15 cellular contexts compared by ENCODE assay signal in the genomic region with DNA sequence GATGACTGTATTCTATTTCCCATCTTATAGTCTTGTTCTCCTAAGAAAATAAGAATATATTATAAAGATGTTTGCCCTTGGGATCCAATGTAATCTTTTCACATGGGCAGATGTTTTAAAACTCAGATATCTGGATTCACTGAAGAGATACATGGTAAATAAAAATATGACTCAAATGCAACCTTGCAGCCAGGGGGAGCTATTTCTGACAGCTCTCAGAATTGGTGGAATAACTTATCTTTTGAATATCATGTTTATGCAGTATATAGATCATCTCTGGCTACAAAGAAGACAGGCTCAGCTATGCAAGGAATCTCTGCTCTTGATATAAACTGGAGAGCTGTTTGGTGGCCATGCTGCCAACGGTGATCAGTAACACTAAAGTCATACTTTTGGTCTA.
A peak's percentile ranks its signal among the peaks of the same experiment; 100 is the strongest.
DNase-seq lines count a peak whose midpoint lies in the region; ATAC-seq and TF ChIP-seq lines count a peak whose summit lies in the region.
"Had no signal": no experiment of that assay in that cellular context is flagged by ENCODE, and none has a peak within 500 bp of the region (broad histone marks: within the 10 kb centered on the region; RNA-seq: fewer than 3 reads in every experiment).

No MANE protein-coding gene starts in this region.

- 78% methylated on average over 1 of the region's 1 CpG for WGBS in right cardiac atrium
- WGBS in transverse colon (ENCODE audit: low coverage in 1 of 2), 2 donors = 60 to 64% methylated on average over 1 of the region's 1 CpG

- H3K4me1 ChIP-seq in cardiac muscle cell (ENCODE audit: low read depth) (no peaks in the 10 kb centered on the region), right cardiac atrium (ENCODE audit: control insufficient read depth, insufficient read depth, low read length) (no peaks in the 10 kb centered on the region), transverse colon (no peaks in the 10 kb centered on the region)

- DNase-seq in cardiac muscle cell (ENCODE audit: low read depth in 1 of 2, low spot score in 1 of 2) (no peak), right cardiac atrium (no peak), NB4 (ENCODE audit: low read depth) (peak; percentile 3), choroid plexus epithelial cell (ENCODE audit: low read depth) (peak; percentile 21), transverse colon (no peak), cardiac septum (ENCODE audit: low spot score) (no peak), H4 (ENCODE audit: low spot score) (no peak)
- DNase-seq: anterior cingulate cortex, midbrain, NCI-H1417 treated with DMSO at 0.1 percent for 48 hours, NCI-H510A treated with DMSO at 0.1 percent for 48 hours, occipital lobe, SHP77 treated with DMSO at 0.1 percent for 48 hours, substantia nigra had no signal

- in situ Hi-C loops in transverse colon (cut with MboI; ENCODE audit: low pct_ligation_motif_present in 1 of 4, low pct_unique_long_range_greater_than_20kb in 1 of 4, low sequenced_read_pairs in 3 of 4) = loop anchor here in 3 of 4 donors (25.0 kb wide), 1 partner anchor 265 kb away; no protein-coding TSS in a partner anchor

- no peaks in the 10 kb centered on the region for H3K9me3 ChIP-seq in cardiac muscle cell (ENCODE audit: low read depth)
- no peaks in the 10 kb centered on the region for H3K9me3 ChIP-seq in right cardiac atrium (ENCODE audit: control insufficient read depth, low read length)
- no peaks in the 10 kb centered on the region for H3K9me3 ChIP-seq in transverse colon

- TF ChIP-seq POLR2A in NB4 (IDR thresholded peaks at IDR 0.05; ENCODE audit: extremely low read depth, insufficient read length) (no peak), transverse colon (IDR thresholded peaks at IDR 0.05) (no peak)

- TF ChIP-seq CTCF in cardiac muscle cell (IDR thresholded peaks at IDR 0.05; ENCODE audit: low read depth, low read length) (peak; percentile 15), NB4 (IDR thresholded peaks at IDR 0.05; ENCODE audit: low read depth, low read length) (no peak), choroid plexus epithelial cell (conservative IDR thresholded peaks at IDR 0.05; ENCODE audit: low read depth, low read length) (peak; percentile 42), transverse colon (IDR thresholded peaks at IDR 0.05) (peak in 4 of 5 experiments; percentile 9 to 28 (median 16))

- H3K36me3 ChIP-seq in cardiac muscle cell (no peaks in the 10 kb centered on the region), transverse colon (no peaks in the 10 kb centered on the region)

- intact Hi-C loops in right cardiac atrium (cut with DNase I) (no loop called here), transverse colon (cut with DNase I; ENCODE audit: low total_unique reads) (no loop called here), cardiac septum (cut with DNase I) (no loop called here)

- H3K27ac ChIP-seq in cardiac muscle cell (no peak overlapping the region), right cardiac atrium (ENCODE audit: low read length) (no peak overlapping the region), transverse colon (no peak overlapping the region)

- H3K27me3 ChIP-seq in cardiac muscle cell (no peaks in the 10 kb centered on the region), right cardiac atrium (ENCODE audit: control insufficient read depth, insufficient read depth) (no peaks in the 10 kb centered on the region), transverse colon (no peaks in the 10 kb centered on the region)

- TF ChIP-seq EP300 in transverse colon (IDR thresholded peaks at IDR 0.05; ENCODE audit: low read depth) = no peak

- ATAC-seq in right cardiac atrium = no peak
- no peak for ATAC-seq in HG02571 (IDR thresholded peaks at IDR 0.05; ENCODE audit: unreplicated experiment)

- no peak overlapping the region for H3K4me3 ChIP-seq in cardiac muscle cell
- H3K4me3 ChIP-seq in right cardiac atrium (ENCODE audit: low read length) = no peak overlapping the region
- no peak overlapping the region for H3K4me3 ChIP-seq in NB4 (ENCODE audit: low read depth, low read length)
- no peak overlapping the region for H3K4me3 ChIP-seq in choroid plexus epithelial cell (ENCODE audit: low read depth, low read length)
- no peak overlapping the region for H3K4me3 ChIP-seq in transverse colon

Comparison
In these comparisons a context has a peak if more than half of its experiments do, and no peak if none do; other contexts are left out.
1. DNase-seq: peak in NB4 (single experiment) and choroid plexus epithelial cell (single experiment); none in cardiac muscle cell (0 of 2), right cardiac atrium (0 of 3), transverse colon (single experiment), cardiac septum (single experiment) and H4 (single experiment).